ENCODE assay signal across 1 cellular context in genomic region chr20:32215147-32215546, GRCh38.
TF ChIP-seq lines count a peak whose summit lies in the region.

No MANE protein-coding gene starts in this region.

TF ChIP-seq in HepG2, 621 proteins besides CTCF, POLR2A, EP300 and RAD21:
- TF ChIP-seq ZNF569 (CRISPR knock-in tag; IDR thresholded peaks at IDR 0.05; ENCODE audit: borderline replicate concordance): no peak
- TF ChIP-seq NR2C2 (CRISPR knock-in tag; IDR thresholded peaks at IDR 0.05; ENCODE audit: borderline replicate concordance): no peak
- TF ChIP-seq BCL3 (CRISPR knock-in tag; IDR thresholded peaks at IDR 0.05): no peak
- no peak for TF ChIP-seq TFAP4 (IDR thresholded peaks at IDR 0.05; ENCODE audit: borderline replicate concordance, low read depth)
- TF ChIP-seq TARDBP (CRISPR knock-in tag; IDR thresholded peaks at IDR 0.05): no peak
- TF ChIP-seq ZNF296 (CRISPR knock-in tag; conservative IDR thresholded peaks at IDR 0.05): no peak
- no peak for TF ChIP-seq SMAD3 (CRISPR knock-in tag; IDR thresholded peaks at IDR 0.05)
